ENCODE assay signal across 1 cellular context in the genomic region with DNA sequence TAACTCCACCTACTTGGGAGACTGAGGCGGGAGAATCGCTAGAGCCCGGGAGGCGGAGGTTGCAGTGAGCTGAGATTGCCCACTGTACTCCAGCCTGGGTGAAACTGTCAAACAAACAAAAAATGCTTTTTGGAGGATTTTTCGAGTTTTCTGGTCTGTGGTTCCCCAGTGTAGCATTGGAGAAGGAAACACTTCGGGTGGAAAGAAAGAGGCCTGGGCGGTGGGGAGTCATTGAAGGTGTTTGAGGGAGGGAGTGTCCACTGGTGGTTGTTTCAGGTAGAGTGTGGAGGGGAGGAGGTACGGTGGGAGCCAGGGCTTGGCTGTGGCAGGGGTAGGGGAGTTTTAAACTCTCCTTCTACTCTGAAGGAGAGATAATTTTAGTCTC.
TF ChIP-seq lines count a peak whose summit lies in the region.

No MANE protein-coding gene starts in this region.

TF ChIP-seq in HepG2, 621 proteins besides CTCF, POLR2A, EP300 and RAD21:
- TF ChIP-seq PAF1 (CRISPR knock-in tag; IDR thresholded peaks at IDR 0.05) (0 out of 2 replicates have a peak, but pooled peaks have one; percentile 8), ZFP36 (IDR thresholded peaks at IDR 0.05; ENCODE audit: borderline replicate concordance, low read depth, low read length, partially characterized antibody) (peak; percentile 20), CHD4 (IDR thresholded peaks at IDR 0.05; ENCODE audit: borderline replicate concordance, low read length) (peak; percentile 78), MXD4 (CRISPR knock-in tag; IDR thresholded peaks at IDR 0.05) (no peak), HMGXB3 (CRISPR knock-in tag; IDR thresholded peaks at IDR 0.05; ENCODE audit: borderline replicate concordance) (no peak), NCOA5 (CRISPR knock-in tag; IDR thresholded peaks at IDR 0.05) (no peak), NFRKB (IDR thresholded peaks at IDR 0.05) (no peak), ZBTB26 (CRISPR knock-in tag; IDR thresholded peaks at IDR 0.05; ENCODE audit: borderline replicate concordance) (no peak), PHF8 (CRISPR knock-in tag; IDR thresholded peaks at IDR 0.05) (no peak), EHMT2 (IDR thresholded peaks at IDR 0.05; ENCODE audit: borderline replicate concordance, low read depth, low read length) (0 out of 2 replicates have a peak, but pooled peaks have one; percentile 47)
- TF ChIP-seq, protein P1, sequence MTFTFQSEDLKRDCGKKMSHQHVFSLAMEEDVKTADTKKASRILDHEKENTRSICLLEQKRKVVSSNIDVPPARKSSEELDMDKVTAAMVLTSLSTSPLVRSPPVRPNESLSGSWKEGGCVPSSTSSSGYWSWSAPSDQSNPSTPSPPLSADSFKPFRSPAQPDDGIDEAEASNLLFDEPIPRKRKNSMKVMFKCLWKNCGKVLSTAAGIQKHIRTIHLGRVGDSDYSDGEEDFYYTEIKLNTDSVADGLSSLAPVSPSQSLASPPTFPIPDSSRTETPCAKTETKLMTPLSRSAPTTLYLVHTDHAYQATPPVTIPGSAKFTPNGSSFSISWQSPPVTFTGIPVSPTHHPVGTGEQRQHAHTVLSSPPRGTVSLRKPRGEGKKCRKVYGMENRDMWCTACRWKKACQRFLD (CRISPR knock-in tag; IDR thresholded peaks at IDR 0.05; ENCODE audit: borderline replicate concordance), result no peak
- TF ChIP-seq, protein P2, sequence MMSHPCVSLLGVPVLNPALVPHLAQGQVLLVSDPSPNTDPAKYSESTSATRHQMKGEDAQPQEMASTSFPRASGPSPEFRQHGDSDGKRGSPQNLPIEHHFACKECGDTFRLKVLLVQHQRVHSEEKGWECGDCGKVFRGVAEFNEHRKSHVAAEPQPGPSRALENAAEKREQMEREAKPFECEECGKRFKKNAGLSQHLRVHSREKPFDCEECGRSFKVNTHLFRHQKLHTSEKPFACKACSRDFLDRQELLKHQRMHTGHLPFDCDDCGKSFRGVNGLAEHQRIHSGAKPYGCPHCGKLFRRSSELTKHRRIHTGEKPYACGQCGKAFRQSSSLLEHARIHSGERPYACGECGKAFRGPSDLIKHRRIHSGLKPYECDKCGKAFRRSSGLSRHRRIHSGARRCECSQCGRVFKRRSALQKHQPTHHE (CRISPR knock-in tag; IDR thresholded peaks at IDR 0.05; ENCODE audit: borderline replicate concordance), result no peak
- TF ChIP-seq, protein P3, sequence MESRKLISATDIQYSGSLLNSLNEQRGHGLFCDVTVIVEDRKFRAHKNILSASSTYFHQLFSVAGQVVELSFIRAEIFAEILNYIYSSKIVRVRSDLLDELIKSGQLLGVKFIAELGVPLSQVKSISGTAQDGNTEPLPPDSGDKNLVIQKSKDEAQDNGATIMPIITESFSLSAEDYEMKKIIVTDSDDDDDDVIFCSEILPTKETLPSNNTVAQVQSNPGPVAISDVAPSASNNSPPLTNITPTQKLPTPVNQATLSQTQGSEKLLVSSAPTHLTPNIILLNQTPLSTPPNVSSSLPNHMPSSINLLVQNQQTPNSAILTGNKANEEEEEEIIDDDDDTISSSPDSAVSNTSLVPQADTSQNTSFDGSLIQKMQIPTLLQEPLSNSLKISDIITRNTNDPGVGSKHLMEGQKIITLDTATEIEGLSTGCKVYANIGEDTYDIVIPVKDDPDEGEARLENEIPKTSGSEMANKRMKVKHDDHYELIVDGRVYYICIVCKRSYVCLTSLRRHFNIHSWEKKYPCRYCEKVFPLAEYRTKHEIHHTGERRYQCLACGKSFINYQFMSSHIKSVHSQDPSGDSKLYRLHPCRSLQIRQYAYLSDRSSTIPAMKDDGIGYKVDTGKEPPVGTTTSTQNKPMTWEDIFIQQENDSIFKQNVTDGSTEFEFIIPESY (CRISPR knock-in tag; IDR thresholded peaks at IDR 0.05), result no peak
